In the genomic region with DNA sequence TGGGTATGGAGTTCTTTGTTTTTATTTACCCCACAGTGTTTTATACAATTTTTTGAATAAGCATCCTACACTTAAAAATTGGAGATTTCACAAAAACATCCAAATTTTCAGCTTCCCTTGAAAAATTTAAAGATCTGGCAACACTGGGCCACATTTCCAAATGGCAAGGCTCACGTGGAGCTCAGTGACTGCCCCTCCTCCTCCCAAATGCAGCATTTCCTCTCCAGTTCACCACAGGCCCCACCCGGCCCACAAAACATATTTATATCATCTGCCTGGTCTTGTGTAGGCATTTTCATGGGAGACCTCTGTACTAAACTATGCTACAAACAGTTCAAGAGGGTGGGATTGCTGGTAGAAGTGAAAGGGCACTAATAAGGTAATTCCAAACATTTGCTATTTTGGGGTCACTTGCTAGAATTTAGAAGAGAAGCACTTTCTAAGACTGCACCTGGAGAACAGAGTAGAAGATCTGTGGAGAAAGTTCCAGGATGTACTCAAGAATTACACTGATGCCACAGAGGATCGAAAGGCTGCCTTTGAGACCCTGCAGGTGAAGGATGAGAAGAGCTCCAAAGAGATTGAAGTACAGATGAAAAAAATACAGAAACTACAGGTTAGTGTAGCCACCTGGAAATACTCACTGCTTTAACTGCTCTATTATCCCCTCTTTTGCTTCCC, we compare ENCODE assay signal across 10 cellular contexts. TPM values are rescaled to one million over a fixed set of nuclear protein-coding genes. Genes with fewer than 3 reads are reported as not detected.
DNase-seq lines count a peak whose midpoint lies in the region; ATAC-seq and TF ChIP-seq lines count a peak whose summit lies in the region.
"Had no signal": no experiment of that assay in that cellular context is flagged by ENCODE, and none has a peak within 500 bp of the region (broad histone marks: within the 10 kb centered on the region; RNA-seq: fewer than 3 reads in every experiment).

No MANE protein-coding gene starts in this region.

- DNase-seq in EH (ENCODE audit: low read depth): peak; percentile 17
- peak; percentile 24 for DNase-seq in OCI-M1 (lab: John Stamatoyannopoulos, UW)
- DNase-seq in activated T-helper 1 cell treated with Interleukin-2 at 50 U/mL for 16 hours (ENCODE audit: low read depth): peak; percentile 42
- no peak for DNase-seq in natural killer cell
- DNase-seq in NCI-H1417 treated with DMSO at 0.1 percent for 48 hours (lab: John Stamatoyannopoulos, UW): no peak
- no peak for DNase-seq in SHP77 (lab: John Stamatoyannopoulos, UW)
- no peak for DNase-seq in mesenteric fat pad (ENCODE audit: low spot score)
- DNase-seq: NCI-H1930, tibial artery had no signal

- H3K27ac Mint-ChIP-seq in natural killer cell: peak overlapping the region; percentile 91 to 95

- no peak for TF ChIP-seq CTCF in natural killer cell (IDR thresholded peaks at IDR 0.05)

- intact Hi-C loops in natural killer cell (cut with micrococcal nuclease): loop anchor here (2.0 kb wide), 1 partner anchor 17 kb away; no protein-coding TSS in a partner anchor

- H3K9me3 Mint-ChIP-seq in natural killer cell: no peaks in the 10 kb centered on the region

- H3K36me3 Mint-ChIP-seq in natural killer cell: peaks cover 7% of the 10 kb centered on the region

- peak overlapping the region; percentile 93 for H3K4me3 Mint-ChIP-seq in natural killer cell

- H3K4me1 Mint-ChIP-seq in natural killer cell: peaks cover 44% of the 10 kb centered on the region in 2 donors

- ATAC-seq in natural killer cell (peak; percentile 71 to 87 (median 80)), HG03571 (IDR thresholded peaks at IDR 0.05; ENCODE audit: unreplicated experiment) (no peak)

- H3K27me3 Mint-ChIP-seq in natural killer cell (ENCODE audit: low read depth in 2 of 2): no peaks in the 10 kb centered on the region

RNA-seq across cellular contexts. Expression of a gene that starts 7.3 kb away (rescaled TPM):
- 100 to 1,000 TPM; 156 to 228 (median 218) TPM for total RNA-seq in natural killer cell
- 34.2 TPM for total RNA-seq in mesenteric fat pad

RNA-seq across cellular contexts. Expression of a gene that starts 39.3 kb away (rescaled TPM):
- 100 to 1,000 TPM in 1 of 3 donors, 10 to 100 TPM in 2; 80.7 to 114 (median 88.4) TPM for total RNA-seq in natural killer cell
- total RNA-seq in mesenteric fat pad: 149 TPM

RNA-seq across cellular contexts. Expression of a gene that starts 52.3 kb away (rescaled TPM):
- 1 to 10 TPM; 1.7 to 6.8 (median 5.6) TPM for total RNA-seq in natural killer cell
- total RNA-seq in mesenteric fat pad: 4.7 TPM

RNA-seq across cellular contexts. Expression of a gene that starts 53.5 kb away (rescaled TPM):
- total RNA-seq in natural killer cell (1 to 10 TPM; 7.9 to 10.0 (median 8.2) TPM), mesenteric fat pad (0.48 TPM)

Comparison
In these comparisons a context has a peak if more than half of its experiments do, and no peak if none do; other contexts are left out.
1. DNase-seq: peak in EH (single experiment), OCI-M1 (single experiment) and activated T-helper 1 cell treated with Interleukin-2 at 50 U/mL for 16 hours (single experiment); none in natural killer cell (single experiment), NCI-H1417 treated with DMSO at 0.1 percent for 48 hours (single experiment), SHP77 (0 of 2) and mesenteric fat pad (single experiment).